1 cellular context compared by ENCODE assay signal in the genomic region with DNA sequence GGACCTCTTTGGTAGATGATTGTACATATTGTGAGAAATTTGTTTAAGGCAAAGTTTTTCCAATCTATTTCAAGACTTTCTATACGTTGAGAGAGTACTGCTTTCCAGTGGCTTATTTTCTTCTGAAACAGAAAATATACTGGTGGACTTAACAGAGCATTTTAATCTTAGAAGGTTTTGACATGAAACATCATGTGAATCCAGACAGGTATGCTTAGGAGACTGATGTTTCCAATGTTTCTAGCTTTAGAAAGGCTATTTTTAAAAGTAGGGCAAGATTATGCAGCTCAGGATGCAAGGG.
TF ChIP-seq lines count a peak whose summit lies in the region.

No MANE protein-coding gene starts in this region.

TF ChIP-seq in WTC11, 78 proteins besides CTCF, POLR2A, EP300 and RAD21 (continued from another document):
- TF ChIP-seq ARID4B (CRISPR knock-in tag; IDR thresholded peaks at IDR 0.05; ENCODE audit: borderline replicate concordance) (no peak), E2F1 (CRISPR knock-in tag; IDR thresholded peaks at IDR 0.05) (no peak)
